In genomic region chr14:64387738-64388532, GRCh38 we compare ENCODE assay signal across 8 cellular contexts. TPM values are rescaled to one million over a fixed set of nuclear protein-coding genes. Genes with fewer than 3 reads are reported as not detected.
A peak's percentile ranks its signal among the peaks of the same experiment; 100 is the strongest.
DNase-seq lines count a peak whose midpoint lies in the region; ATAC-seq and TF ChIP-seq lines count a peak whose summit lies in the region.

TSS of gene MTHFD1 (plus strand) at chr14:64388353. CDS start at chr14:64388428, 75 bp downstream.

- no peaks in the 10 kb centered on the region for H3K9me3 Mint-ChIP-seq in natural killer cell treated with Interleukin-12 subunit alpha and Interleukin-12 subunit beta and Interleukin-15 and Interleukin-18, amount 100 ng/mL, for 72 hours

- peak within 1 kb of the TSS; percentile 95 to 96 for H3K27ac Mint-ChIP-seq in natural killer cell treated with Interleukin-12 subunit alpha and Interleukin-12 subunit beta and Interleukin-15 and Interleukin-18, amount 100 ng/mL, for 72 hours

- H3K27me3 ChIP-seq in H7 (ENCODE audit: control insufficient read depth, insufficient read depth, low read length), result no peaks in the 10 kb centered on the region

- H3K4me3 ChIP-seq in H7 (ENCODE audit: insufficient read depth, low read depth, low read length), result peak within 1 kb of the TSS; percentile 89
- H3K4me3 ChIP-seq in fibroblast of pulmonary artery (replicated peaks; ENCODE audit: low read depth, low read length), result peak within 1 kb of the TSS; percentile 87

- H3K36me3 Mint-ChIP-seq in natural killer cell treated with Interleukin-12 subunit alpha and Interleukin-12 subunit beta and Interleukin-15 and Interleukin-18, amount 100 ng/mL, for 72 hours, result peaks cover 10% of the 10 kb centered on the region

- DNase-seq in ELF-1 (ENCODE audit: low read depth, low spot score), result peak; percentile 100
- DNase-seq in H7, result peak; percentile 96
- peak; percentile 99 for DNase-seq in M059J (ENCODE audit: low read depth)
- DNase-seq in SHP77 (lab: John Stamatoyannopoulos, UW), result peak; percentile 99
- peak; percentile 88 for DNase-seq in activated effector memory CD4-positive, alpha-beta T cell treated with Interleukin-2 at 50 U/mL for 16 hours
- DNase-seq in fibroblast of pulmonary artery (ENCODE audit: low read depth), result peak; percentile 100
- DNase-seq in natural killer cell treated with Interleukin-12 subunit alpha and Interleukin-12 subunit beta and Interleukin-15 and Interleukin-18, amount 100 ng/mL, for 72 hours (ENCODE audit: low spot score), result peak; percentile 99
- peak; percentile 99 for DNase-seq in stimulated activated naive CD8-positive, alpha-beta T cell treated with anti-CD3 and anti-CD28 coated beads, Interleukin-15, Interleukin-2, amounts not matched to agents 100 U/mL and 50 U/mL, for 24 hours

- no peak for TF ChIP-seq CTCF in fibroblast of pulmonary artery (IDR thresholded peaks at IDR 0.05; ENCODE audit: low read length, missing control alignments)

- peak within 1 kb of the TSS; percentile 97 for H3K4me3 Mint-ChIP-seq in natural killer cell treated with Interleukin-12 subunit alpha and Interleukin-12 subunit beta and Interleukin-15 and Interleukin-18, amount 100 ng/mL, for 72 hours

- no peaks in the 10 kb centered on the region for H3K27me3 Mint-ChIP-seq in natural killer cell treated with Interleukin-12 subunit alpha and Interleukin-12 subunit beta and Interleukin-15 and Interleukin-18, amount 100 ng/mL, for 72 hours

- H3K36me3 ChIP-seq in H7 (replicated peaks; ENCODE audit: control insufficient read depth, insufficient read depth, low read length), result peaks cover 2% of the 10 kb centered on the region

- peaks cover 27 to 31% of the 10 kb centered on the region in 2 donors for H3K4me1 Mint-ChIP-seq in natural killer cell treated with Interleukin-12 subunit alpha and Interleukin-12 subunit beta and Interleukin-15 and Interleukin-18, amount 100 ng/mL, for 72 hours (ENCODE audit: low read depth in 2 of 2)

- peak; percentile 93 to 95 for ATAC-seq in natural killer cell treated with Interleukin-12 subunit alpha and Interleukin-12 subunit beta and Interleukin-15 and Interleukin-18, amount 100 ng/mL, for 72 hours
- peak; percentile 94 for ATAC-seq in stimulated activated naive CD8-positive, alpha-beta T cell treated with anti-CD3 and anti-CD28 coated beads, Interleukin-15, Interleukin-2, amounts not matched to agents 100 U/mL and 50 U/mL, for 24 hours

RNA-seq across cellular contexts. Expression of gene MTHFD1, which starts in this region (rescaled TPM):
- 55.8 and 58.6 TPM in 2 replicates for total RNA-seq in H7 (2014; rRNA removed; shearing (Covaris generic))
- 21.5 and 47.2 TPM in 2 replicates for total RNA-seq in M059J (2014; rRNA removed; shearing (Covaris generic))
- total RNA-seq in natural killer cell treated with Interleukin-12 subunit alpha and Interleukin-12 subunit beta and Interleukin-15 and Interleukin-18, amount 100 ng/mL, for 72 hours, result 100 to 1,000 TPM; 165 to 297 TPM

Comparison
In these comparisons a context has a peak if more than half of its experiments do, and no peak if none do; other contexts are left out.
1. Peak in every context shown above with its lines: DNase-seq, ATAC-seq and H3K4me3 ChIP-seq.